In the genomic region with DNA sequence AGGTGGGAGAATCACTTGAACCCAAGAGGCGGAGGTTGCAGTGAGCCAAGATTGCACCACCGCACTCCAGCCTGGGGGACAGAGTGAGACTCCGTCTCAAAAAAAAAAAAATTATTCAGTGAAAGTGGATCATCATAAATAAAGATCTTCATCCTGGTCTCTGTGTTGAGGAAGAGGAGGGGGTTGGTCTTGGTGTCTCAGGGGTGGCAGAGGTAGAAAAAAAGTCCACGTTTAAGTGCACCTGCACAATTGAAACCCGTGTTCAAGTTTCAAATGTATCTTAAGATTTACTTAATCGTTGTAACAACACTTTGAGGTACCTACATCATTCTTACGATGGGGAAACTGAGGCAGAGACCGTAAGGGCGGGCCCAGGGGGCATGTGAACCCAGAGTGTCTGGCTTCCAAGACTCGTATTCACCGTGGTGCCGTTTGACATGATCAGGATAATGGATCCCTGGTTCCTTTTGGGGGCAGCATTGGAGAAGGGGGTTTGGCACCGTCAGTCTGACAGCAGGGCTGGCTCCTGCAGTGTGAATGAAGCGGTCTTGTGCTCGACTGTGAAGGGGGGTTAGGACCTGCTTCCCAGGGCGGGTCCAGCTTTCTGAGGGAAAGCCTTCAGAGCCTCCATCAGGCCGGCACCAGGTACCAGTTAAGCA, we compare ENCODE assay signal across 8 cellular contexts. TPM values are rescaled to one million over a fixed set of nuclear protein-coding genes. Genes with fewer than 3 reads are reported as not detected.
A peak's percentile ranks its signal among the peaks of the same experiment; 100 is the strongest.
DNase-seq lines count a peak whose midpoint lies in the region; ATAC-seq and TF ChIP-seq lines count a peak whose summit lies in the region.

No MANE protein-coding gene starts in this region.

- H3K36me3 ChIP-seq in mucosa of rectum (ENCODE audit: control insufficient read depth in 2 of 2, insufficient read depth in 2 of 2, low read length in 2 of 2), result peaks cover 4 to 12% of the 10 kb centered on the region in 2 donors

- peaks cover 30 to 38% of the 10 kb centered on the region in 2 donors for H3K4me1 ChIP-seq in mucosa of rectum (ENCODE audit: control insufficient read depth in 2 of 2, insufficient read depth in 2 of 2, low read length in 2 of 2)

- H3K4me3 Mint-ChIP-seq in MCF 10A (ENCODE audit: unreplicated experiment), result peak overlapping the region; percentile 87

- intact Hi-C loops in MCF 10A (cut with micrococcal nuclease), result no loop called here

- CTCF ChIA-PET in MCF 10A (lab: Yijun Ruan, JAX), result interaction anchor here (0.7 to 31.0 kb wide), 7 partner anchors 14 to 178 kb away, joined by 3 to 1902 read pairs (median 3); partner anchors contain the start of gene ID1

- H3K4me3 ChIP-seq in mucosa of rectum (ENCODE audit: low read length in 2 of 2), result peak overlapping the region; percentile 71 to 83

- H3K27me3 Mint-ChIP-seq in MCF 10A (ENCODE audit: insufficient read depth, unreplicated experiment), result no peaks in the 10 kb centered on the region

- no peaks in the 10 kb centered on the region for H3K9me3 ChIP-seq in mucosa of rectum (ENCODE audit: control insufficient read depth in 2 of 2, low read length in 2 of 2)

- no TSS peak for BruUV-seq in MCF 10A (replicated peaks; lab: Mats Ljungman, UMichigan)

- H3K27ac Mint-ChIP-seq in MCF 10A (ENCODE audit: low read depth, unreplicated experiment), result peak overlapping the region; percentile 96

- POLR2A ChIA-PET in MCF 10A (lab: Yijun Ruan, JAX), result interaction anchor here (0.6 to 30.6 kb wide), 17 partner anchors 9 to 181 kb away, joined by 3 to 1321 read pairs (median 5); partner anchors contain the start of genes ID1 and TPX2

- H3K4me1 Mint-ChIP-seq in MCF 10A (ENCODE audit: insufficient read depth, unreplicated experiment), result peaks cover 35% of the 10 kb centered on the region

- TF ChIP-seq CTCF in MCF 10A (IDR thresholded peaks at IDR 0.05; ENCODE audit: unreplicated experiment), result no peak

- no peaks in the 10 kb centered on the region for H3K27me3 ChIP-seq in mucosa of rectum (ENCODE audit: control insufficient read depth in 2 of 2, insufficient read depth in 2 of 2, low read length in 2 of 2)

- no peak for DNase-seq in activated CD4-positive, CD25-positive, alpha-beta regulatory T cell treated with anti-CD3 and anti-CD28 coated beads, Interleukin-2, amount 50 U/mL, for 72 hours
- DNase-seq in NCI-H1092 treated with DMSO at 0.1 percent for 48 hours (lab: John Stamatoyannopoulos, UW) (peak; percentile 82), MCF 10A (ENCODE audit: unreplicated experiment) (no peak), D341Med (ENCODE audit: low spot score) (no peak), GOT3 (lab: John Stamatoyannopoulos, UW) (no peak)

- peaks cover 52% of the 10 kb centered on the region for H3K36me3 Mint-ChIP-seq in MCF 10A (ENCODE audit: insufficient read depth, unreplicated experiment)

- ATAC-seq in activated CD4-positive, CD25-positive, alpha-beta regulatory T cell treated with anti-CD3 and anti-CD28 coated beads, Interleukin-2, amount 50 U/mL, for 24 hours, result peak; percentile 1
- ATAC-seq in GM21576 (IDR thresholded peaks at IDR 0.05; ENCODE audit: unreplicated experiment), result no peak

- peak overlapping the region; percentile 91 to 96 for H3K27ac ChIP-seq in mucosa of rectum (ENCODE audit: low read depth in 2 of 2, low read length in 2 of 2)

- peak overlapping the region; percentile 91 to 94 for H3K9ac ChIP-seq in mucosa of rectum (ENCODE audit: low read depth in 1 of 2, low read length in 2 of 2)

- no peaks in the 10 kb centered on the region for H3K9me3 Mint-ChIP-seq in MCF 10A (ENCODE audit: unreplicated experiment)

RNA-seq across cellular contexts. Expression of gene ID1, which starts 32.9 kb away (rescaled TPM):
- 35.7 and 38.4 TPM in 2 replicates for total RNA-seq in MCF 10A (2022)

RNA-seq across cellular contexts. Expression of gene HM13, which starts 57.9 kb away (rescaled TPM):
- total RNA-seq in MCF 10A (2022), result 276 and 338 TPM in 2 replicates
